11 cellular contexts compared by ENCODE assay signal in the genomic region with DNA sequence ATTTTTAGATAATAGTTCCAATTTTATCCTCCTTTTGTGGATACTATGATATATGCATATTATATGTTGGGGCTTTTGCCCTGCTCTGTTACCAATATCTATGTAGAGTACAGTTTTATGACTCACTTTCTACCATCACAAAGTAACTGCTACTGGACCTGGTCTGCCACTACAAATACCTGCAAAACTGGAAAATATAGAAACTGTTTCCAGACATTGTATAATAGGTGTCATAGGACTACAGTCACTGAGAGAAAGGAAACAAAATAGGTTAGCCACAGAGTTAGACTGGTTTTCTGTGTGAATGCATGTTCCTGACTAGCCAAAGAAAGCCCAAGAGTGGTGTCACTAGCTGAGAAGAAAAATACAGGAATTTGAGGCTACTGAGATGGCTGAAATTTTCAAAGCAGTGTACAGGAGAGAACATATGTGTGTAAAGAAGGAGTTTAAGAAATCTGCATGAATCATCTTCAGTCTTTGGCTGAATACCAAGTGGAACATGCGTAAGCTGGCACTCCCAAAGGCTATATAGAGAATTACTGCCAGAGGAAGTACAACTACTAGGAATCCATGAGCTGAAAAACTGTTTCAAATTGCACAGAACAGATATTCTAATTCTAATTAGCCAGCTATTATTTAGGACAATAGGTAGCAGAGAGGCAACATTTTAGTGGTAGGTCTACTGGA. TPM values are rescaled to one million over a fixed set of nuclear protein-coding genes. Genes with fewer than 3 reads are reported as not detected.
DNase-seq lines count a peak whose midpoint lies in the region; ATAC-seq and TF ChIP-seq lines count a peak whose summit lies in the region.
"Had no signal": no experiment of that assay in that cellular context is flagged by ENCODE, and none has a peak within 500 bp of the region (broad histone marks: within the 10 kb centered on the region; RNA-seq: fewer than 3 reads in every experiment).

No MANE protein-coding gene starts in this region.

- no peaks in the 10 kb centered on the region for H3K36me3 Mint-ChIP-seq in activated CD4-positive, alpha-beta memory T cell treated with anti-CD3 and anti-CD28 coated beads, Interleukin-2, amount 10 ng/mL, durations not matched to agents 7 days and 5 days (ENCODE audit: low read depth)

- H3K27ac Mint-ChIP-seq in activated CD4-positive, alpha-beta memory T cell treated with anti-CD3 and anti-CD28 coated beads, Interleukin-2, amount 10 ng/mL, durations not matched to agents 7 days and 5 days = no peak overlapping the region

- H3K4me1 ChIP-seq in SK-N-SH (ENCODE audit: control insufficient read depth in 1 of 2, insufficient read depth in 2 of 2, low read depth in 1 of 2, low read length in 1 of 2) (no peaks in the 10 kb centered on the region), upper lobe of right lung (no peaks in the 10 kb centered on the region)
- H3K4me1 ChIP-seq: pancreas had no signal

- H3K9me3 ChIP-seq in SK-N-SH = no peaks in the 10 kb centered on the region
- H3K9me3 ChIP-seq in upper lobe of right lung = no peaks in the 10 kb centered on the region
- H3K9me3 ChIP-seq: pancreas had no signal

- no peaks in the 10 kb centered on the region; the same call in 1 of the 2 replicates for H3K79me2 ChIP-seq in SK-N-SH (ENCODE audit: insufficient read depth)

- CTCF ChIA-PET in SK-N-SH (lab: Yijun Ruan, JAX) = no interaction called here
- CTCF ChIA-PET in activated CD4-positive, alpha-beta memory T cell treated with anti-CD3 and anti-CD28 coated beads, Interleukin-2, amount 10 ng/mL, durations not matched to agents 7 days and 5 days (lab: Charles Lee) = no interaction called here

- 14% methylated on average over 1 of the region's 1 CpG for WGBS in SK-N-SH (ENCODE audit: low lambda C conversion rate)

- H3K27me3 Mint-ChIP-seq in activated CD4-positive, alpha-beta memory T cell treated with anti-CD3 and anti-CD28 coated beads, Interleukin-2, amount 10 ng/mL, durations not matched to agents 7 days and 5 days = no peaks in the 10 kb centered on the region

- H3K9me3 Mint-ChIP-seq in activated CD4-positive, alpha-beta memory T cell treated with anti-CD3 and anti-CD28 coated beads, Interleukin-2, amount 10 ng/mL, durations not matched to agents 7 days and 5 days = no peaks in the 10 kb centered on the region

- H3K9me2 ChIP-seq in SK-N-SH = no peaks in the 10 kb centered on the region

- H3F3A ChIP-seq in SK-N-SH (replicated peaks; ENCODE audit: insufficient read depth) = no peaks in the 10 kb centered on the region

- TF ChIP-seq CTCF in SK-N-SH (IDR thresholded peaks at IDR 0.05) (0 out of 2 replicates have a peak, but pooled peaks have one; percentile 26), foreskin fibroblast (IDR thresholded peaks at IDR 0.05; ENCODE audit: low read depth, low read length) (no peak), upper lobe of right lung (IDR thresholded peaks at IDR 0.05) (no peak)

- POLR2A ChIA-PET in SK-N-SH (lab: Yijun Ruan, JAX) = no interaction called here
- POLR2A ChIA-PET in activated CD4-positive, alpha-beta memory T cell treated with anti-CD3 and anti-CD28 coated beads, Interleukin-2, amount 10 ng/mL, durations not matched to agents 7 days and 5 days (lab: Charles Lee) = no interaction called here

- no peak overlapping the region for H3K9ac ChIP-seq in SK-N-SH

- TF ChIP-seq RAD21 in SK-N-SH (IDR thresholded peaks at IDR 0.05; ENCODE audit: low read length) = no peak

- intact Hi-C loops in upper lobe of right lung (cut with DNase I) = no loop called here

- H3K36me3 ChIP-seq in SK-N-SH (replicated peaks in 1 of 2; ENCODE audit: control insufficient read depth in 1 of 2, insufficient read depth in 2 of 2, low read length in 1 of 2) = no peaks in the 10 kb centered on the region
- no peaks in the 10 kb centered on the region for H3K36me3 ChIP-seq in upper lobe of right lung
- H3K36me3 ChIP-seq: pancreas had no signal

- no peak overlapping the region for H3K4me3 Mint-ChIP-seq in activated CD4-positive, alpha-beta memory T cell treated with anti-CD3 and anti-CD28 coated beads, Interleukin-2, amount 10 ng/mL, durations not matched to agents 7 days and 5 days

- TF ChIP-seq EP300 in SK-N-SH (IDR thresholded peaks at IDR 0.05; ENCODE audit: borderline replicate concordance in 1 of 2, low read depth in 1 of 2, low read length in 1 of 2) = no peak

- DNase-seq in HS-27A (ENCODE audit: low read depth) (peak; percentile 31), SK-N-SH (no peak), foreskin fibroblast (peak; percentile 39 to 79), upper lobe of right lung (no peak), KG1 (lab: John Stamatoyannopoulos, UW) (no peak), NCI-H526 treated with DMSO at 0.1 percent for 48 hours (lab: John Stamatoyannopoulos, UW) (no peak)
- no peak for DNase-seq in activated CD4-positive, alpha-beta memory T cell treated with anti-CD3 and anti-CD28 coated beads, Interleukin-2, amount 10 ng/mL, durations not matched to agents 7 days and 5 days
- DNase-seq: central memory CD4-positive, alpha-beta T cell; NCI-H146; pancreas; SHP77 had no signal

- no peak overlapping the region for H2AFZ ChIP-seq in SK-N-SH (ENCODE audit: low read depth)

- no peak overlapping the region for H3K4me3 ChIP-seq in SK-N-SH (ENCODE audit: low read depth in 2 of 2, low read length in 1 of 2)
- H3K4me3 ChIP-seq in foreskin fibroblast (ENCODE audit: low read depth in 1 of 2, low read length in 2 of 2) = no peak overlapping the region
- H3K4me3 ChIP-seq in upper lobe of right lung = no peak overlapping the region
- H3K4me3 ChIP-seq: pancreas had no signal

- H3K27ac ChIP-seq in SK-N-SH (ENCODE audit: low read depth in 2 of 2, low read length in 1 of 2) = no peak overlapping the region
- H3K27ac ChIP-seq in upper lobe of right lung = no peak overlapping the region
- H3K27ac ChIP-seq: pancreas had no signal

- H3K27me3 ChIP-seq in SK-N-SH (ENCODE audit: insufficient read depth) = no peaks in the 10 kb centered on the region
- H3K27me3 ChIP-seq in upper lobe of right lung = no peaks in the 10 kb centered on the region
- H3K27me3 ChIP-seq: pancreas had no signal

- peak; percentile 51 for ATAC-seq in upper lobe of right lung

- no peak overlapping the region for H3K4me2 ChIP-seq in SK-N-SH

- H3K4me1 Mint-ChIP-seq in activated CD4-positive, alpha-beta memory T cell treated with anti-CD3 and anti-CD28 coated beads, Interleukin-2, amount 10 ng/mL, durations not matched to agents 7 days and 5 days = no peaks in the 10 kb centered on the region

- H4K20me1 ChIP-seq in SK-N-SH (ENCODE audit: insufficient read depth) = no peaks in the 10 kb centered on the region

TF ChIP-seq in SK-N-SH, 30 proteins besides CTCF, POLR2A, EP300 and RAD21:
- TF ChIP-seq JUND (IDR thresholded peaks at IDR 0.05) (0 out of 2 replicates have a peak, but pooled peaks have one; percentile 23), YY1 (IDR thresholded peaks at IDR 0.05; ENCODE audit: low read depth) (no peak), NFIC (IDR thresholded peaks at IDR 0.05; ENCODE audit: borderline replicate concordance) (peak; percentile 55), TCF12 (IDR thresholded peaks at IDR 0.05) (no peak), MEF2A (IDR thresholded peaks at IDR 0.05; ENCODE audit: borderline replicate concordance, low read depth) (no peak), NRF1 (IDR thresholded peaks at IDR 0.05; ENCODE audit: low read depth, low read length) (0 out of 2 replicates have a peak, but pooled peaks have one; percentile 5), SMC3 (IDR thresholded peaks at IDR 0.05; ENCODE audit: low read depth, low read length) (no peak), FOSL2 (IDR thresholded peaks at IDR 0.05; ENCODE audit: borderline replicate concordance, low read depth) (peak; percentile 25; the same call in 1 of the 2 replicates)
- TF ChIP-seq, protein P1, sequence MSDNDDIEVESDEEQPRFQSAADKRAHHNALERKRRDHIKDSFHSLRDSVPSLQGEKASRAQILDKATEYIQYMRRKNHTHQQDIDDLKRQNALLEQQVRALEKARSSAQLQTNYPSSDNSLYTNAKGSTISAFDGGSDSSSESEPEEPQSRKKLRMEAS (IDR thresholded peaks at IDR 0.05; ENCODE audit: low read depth) = no peak

RNA-seq across cellular contexts. Expression of a gene that starts 29.0 kb away (rescaled TPM):
- 22.4 and 24.9 TPM in 2 replicates for polyA plus RNA-seq in SK-N-SH (2012; rRNA removed)
- 22.6 and 27.3 TPM in 2 replicates for polyA plus RNA-seq in SK-N-SH (2012; cell fraction: cytosol; rRNA removed)
- 11.5 and 23.0 TPM in 2 replicates for polyA plus RNA-seq in SK-N-SH (2012; cell fraction: nucleus; rRNA removed)
- 21.7 TPM for total RNA-seq in upper lobe of right lung
- 1 to 10 TPM; 6.0 to 6.8 TPM for total RNA-seq in activated CD4-positive, alpha-beta memory T cell treated with anti-CD3 and anti-CD28 coated beads, Interleukin-2, amount 10 ng/mL, durations not matched to agents 7 days and 5 days

Comparison
In these comparisons a context has a peak if more than half of its experiments do, and no peak if none do; other contexts are left out.
1. DNase-seq: peak in HS-27A (single experiment) and foreskin fibroblast (2 of 2); none in SK-N-SH (single experiment), upper lobe of right lung (single experiment), activated CD4-positive, alpha-beta memory T cell treated with anti-CD3 and anti-CD28 coated beads, Interleukin-2, amount 10 ng/mL, durations not matched to agents 7 days and 5 days (single experiment), KG1 (single experiment) and NCI-H526 treated with DMSO at 0.1 percent for 48 hours (single experiment).